Comparison of ENCODE assay signal across 2 cellular contexts in the genomic region with DNA sequence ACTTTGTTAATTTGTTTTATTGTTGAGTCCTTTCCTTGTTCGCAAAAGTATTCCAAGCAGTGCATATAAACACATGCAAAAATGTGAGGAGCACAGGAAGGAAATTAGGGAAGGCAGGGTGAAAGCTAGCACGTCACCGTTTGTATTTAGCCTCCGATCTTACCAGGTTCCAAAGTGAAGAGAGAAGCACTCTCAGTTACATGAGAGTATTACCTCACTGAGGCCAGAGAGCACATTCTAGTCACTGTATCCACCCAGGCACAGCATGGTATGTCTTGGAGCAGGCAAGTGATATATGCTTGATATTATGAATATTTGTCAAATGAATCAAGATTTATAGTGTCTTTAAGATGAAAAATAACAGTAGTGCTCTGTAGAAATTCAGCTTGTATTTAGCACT.
TF ChIP-seq lines count a peak whose summit lies in the region.

No MANE protein-coding gene starts in this region.

TF ChIP-seq in GM23338, 12 proteins besides CTCF, POLR2A, EP300 and RAD21 (continued from another document):
- TF ChIP-seq, protein P1, sequence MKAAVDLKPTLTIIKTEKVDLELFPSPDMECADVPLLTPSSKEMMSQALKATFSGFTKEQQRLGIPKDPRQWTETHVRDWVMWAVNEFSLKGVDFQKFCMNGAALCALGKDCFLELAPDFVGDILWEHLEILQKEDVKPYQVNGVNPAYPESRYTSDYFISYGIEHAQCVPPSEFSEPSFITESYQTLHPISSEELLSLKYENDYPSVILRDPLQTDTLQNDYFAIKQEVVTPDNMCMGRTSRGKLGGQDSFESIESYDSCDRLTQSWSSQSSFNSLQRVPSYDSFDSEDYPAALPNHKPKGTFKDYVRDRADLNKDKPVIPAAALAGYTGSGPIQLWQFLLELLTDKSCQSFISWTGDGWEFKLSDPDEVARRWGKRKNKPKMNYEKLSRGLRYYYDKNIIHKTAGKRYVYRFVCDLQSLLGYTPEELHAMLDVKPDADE (IDR thresholded peaks at IDR 0.05), result no peak
- TF ChIP-seq JUNB (IDR thresholded peaks at IDR 0.05; ENCODE audit: unreplicated experiment) (no peak), EZH2 (IDR thresholded peaks at IDR 0.05; ENCODE audit: low read depth, unreplicated experiment) (no peak), EZH2phosphoT487 (IDR thresholded peaks at IDR 0.05; ENCODE audit: unreplicated experiment) (no peak)
- TF ChIP-seq, protein P2, sequence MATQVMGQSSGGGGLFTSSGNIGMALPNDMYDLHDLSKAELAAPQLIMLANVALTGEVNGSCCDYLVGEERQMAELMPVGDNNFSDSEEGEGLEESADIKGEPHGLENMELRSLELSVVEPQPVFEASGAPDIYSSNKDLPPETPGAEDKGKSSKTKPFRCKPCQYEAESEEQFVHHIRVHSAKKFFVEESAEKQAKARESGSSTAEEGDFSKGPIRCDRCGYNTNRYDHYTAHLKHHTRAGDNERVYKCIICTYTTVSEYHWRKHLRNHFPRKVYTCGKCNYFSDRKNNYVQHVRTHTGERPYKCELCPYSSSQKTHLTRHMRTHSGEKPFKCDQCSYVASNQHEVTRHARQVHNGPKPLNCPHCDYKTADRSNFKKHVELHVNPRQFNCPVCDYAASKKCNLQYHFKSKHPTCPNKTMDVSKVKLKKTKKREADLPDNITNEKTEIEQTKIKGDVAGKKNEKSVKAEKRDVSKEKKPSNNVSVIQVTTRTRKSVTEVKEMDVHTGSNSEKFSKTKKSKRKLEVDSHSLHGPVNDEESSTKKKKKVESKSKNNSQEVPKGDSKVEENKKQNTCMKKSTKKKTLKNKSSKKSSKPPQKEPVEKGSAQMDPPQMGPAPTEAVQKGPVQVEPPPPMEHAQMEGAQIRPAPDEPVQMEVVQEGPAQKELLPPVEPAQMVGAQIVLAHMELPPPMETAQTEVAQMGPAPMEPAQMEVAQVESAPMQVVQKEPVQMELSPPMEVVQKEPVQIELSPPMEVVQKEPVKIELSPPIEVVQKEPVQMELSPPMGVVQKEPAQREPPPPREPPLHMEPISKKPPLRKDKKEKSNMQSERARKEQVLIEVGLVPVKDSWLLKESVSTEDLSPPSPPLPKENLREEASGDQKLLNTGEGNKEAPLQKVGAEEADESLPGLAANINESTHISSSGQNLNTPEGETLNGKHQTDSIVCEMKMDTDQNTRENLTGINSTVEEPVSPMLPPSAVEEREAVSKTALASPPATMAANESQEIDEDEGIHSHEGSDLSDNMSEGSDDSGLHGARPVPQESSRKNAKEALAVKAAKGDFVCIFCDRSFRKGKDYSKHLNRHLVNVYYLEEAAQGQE (IDR thresholded peaks at IDR 0.05; ENCODE audit: unreplicated experiment), result no peak
- TF ChIP-seq, protein P3, sequence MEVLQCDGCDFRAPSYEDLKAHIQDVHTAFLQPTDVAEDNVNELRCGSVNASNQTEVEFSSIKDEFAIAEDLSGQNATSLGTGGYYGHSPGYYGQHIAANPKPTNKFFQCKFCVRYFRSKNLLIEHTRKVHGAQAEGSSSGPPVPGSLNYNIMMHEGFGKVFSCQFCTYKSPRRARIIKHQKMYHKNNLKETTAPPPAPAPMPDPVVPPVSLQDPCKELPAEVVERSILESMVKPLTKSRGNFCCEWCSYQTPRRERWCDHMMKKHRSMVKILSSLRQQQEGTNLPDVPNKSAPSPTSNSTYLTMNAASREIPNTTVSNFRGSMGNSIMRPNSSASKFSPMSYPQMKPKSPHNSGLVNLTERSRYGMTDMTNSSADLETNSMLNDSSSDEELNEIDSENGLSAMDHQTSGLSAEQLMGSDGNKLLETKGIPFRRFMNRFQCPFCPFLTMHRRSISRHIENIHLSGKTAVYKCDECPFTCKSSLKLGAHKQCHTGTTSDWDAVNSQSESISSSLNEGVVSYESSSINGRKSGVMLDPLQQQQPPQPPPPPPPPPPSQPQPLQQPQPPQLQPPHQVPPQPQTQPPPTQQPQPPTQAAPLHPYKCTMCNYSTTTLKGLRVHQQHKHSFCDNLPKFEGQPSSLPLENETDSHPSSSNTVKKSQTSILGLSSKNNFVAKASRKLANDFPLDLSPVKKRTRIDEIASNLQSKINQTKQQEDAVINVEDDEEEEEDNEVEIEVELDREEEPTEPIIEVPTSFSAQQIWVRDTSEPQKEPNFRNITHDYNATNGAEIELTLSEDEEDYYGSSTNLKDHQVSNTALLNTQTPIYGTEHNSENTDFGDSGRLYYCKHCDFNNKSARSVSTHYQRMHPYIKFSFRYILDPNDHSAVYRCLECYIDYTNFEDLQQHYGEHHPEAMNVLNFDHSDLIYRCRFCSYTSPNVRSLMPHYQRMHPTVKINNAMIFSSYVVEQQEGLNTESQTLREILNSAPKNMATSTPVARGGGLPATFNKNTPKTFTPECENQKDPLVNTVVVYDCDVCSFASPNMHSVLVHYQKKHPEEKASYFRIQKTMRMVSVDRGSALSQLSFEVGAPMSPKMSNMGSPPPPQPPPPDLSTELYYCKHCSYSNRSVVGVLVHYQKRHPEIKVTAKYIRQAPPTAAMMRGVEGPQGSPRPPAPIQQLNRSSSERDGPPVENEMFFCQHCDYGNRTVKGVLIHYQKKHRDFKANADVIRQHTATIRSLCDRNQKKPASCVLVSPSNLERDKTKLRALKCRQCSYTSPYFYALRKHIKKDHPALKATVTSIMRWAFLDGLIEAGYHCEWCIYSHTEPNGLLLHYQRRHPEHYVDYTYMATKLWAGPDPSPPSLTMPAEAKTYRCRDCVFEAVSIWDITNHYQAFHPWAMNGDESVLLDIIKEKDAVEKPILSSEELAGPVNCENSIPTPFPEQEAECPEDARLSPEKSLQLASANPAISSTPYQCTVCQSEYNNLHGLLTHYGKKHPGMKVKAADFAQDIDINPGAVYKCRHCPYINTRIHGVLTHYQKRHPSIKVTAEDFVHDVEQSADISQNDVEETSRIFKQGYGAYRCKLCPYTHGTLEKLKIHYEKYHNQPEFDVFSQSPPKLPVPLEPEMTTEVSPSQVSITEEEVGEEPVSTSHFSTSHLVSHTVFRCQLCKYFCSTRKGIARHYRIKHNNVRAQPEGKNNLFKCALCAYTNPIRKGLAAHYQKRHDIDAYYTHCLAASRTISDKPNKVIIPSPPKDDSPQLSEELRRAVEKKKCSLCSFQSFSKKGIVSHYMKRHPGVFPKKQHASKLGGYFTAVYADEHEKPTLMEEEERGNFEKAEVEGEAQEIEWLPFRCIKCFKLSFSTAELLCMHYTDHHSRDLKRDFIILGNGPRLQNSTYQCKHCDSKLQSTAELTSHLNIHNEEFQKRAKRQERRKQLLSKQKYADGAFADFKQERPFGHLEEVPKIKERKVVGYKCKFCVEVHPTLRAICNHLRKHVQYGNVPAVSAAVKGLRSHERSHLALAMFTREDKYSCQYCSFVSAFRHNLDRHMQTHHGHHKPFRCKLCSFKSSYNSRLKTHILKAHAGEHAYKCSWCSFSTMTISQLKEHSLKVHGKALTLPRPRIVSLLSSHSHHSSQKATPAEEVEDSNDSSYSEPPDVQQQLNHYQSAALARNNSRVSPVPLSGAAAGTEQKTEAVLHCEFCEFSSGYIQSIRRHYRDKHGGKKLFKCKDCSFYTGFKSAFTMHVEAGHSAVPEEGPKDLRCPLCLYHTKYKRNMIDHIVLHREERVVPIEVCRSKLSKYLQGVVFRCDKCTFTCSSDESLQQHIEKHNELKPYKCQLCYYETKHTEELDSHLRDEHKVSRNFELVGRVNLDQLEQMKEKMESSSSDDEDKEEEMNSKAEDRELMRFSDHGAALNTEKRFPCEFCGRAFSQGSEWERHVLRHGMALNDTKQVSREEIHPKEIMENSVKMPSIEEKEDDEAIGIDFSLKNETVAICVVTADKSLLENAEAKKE (CRISPR knock-in tag; IDR thresholded peaks at IDR 0.05), result no peak

TF ChIP-seq in WTC11, 78 proteins besides CTCF, POLR2A, EP300 and RAD21:
- TF ChIP-seq, protein P4, sequence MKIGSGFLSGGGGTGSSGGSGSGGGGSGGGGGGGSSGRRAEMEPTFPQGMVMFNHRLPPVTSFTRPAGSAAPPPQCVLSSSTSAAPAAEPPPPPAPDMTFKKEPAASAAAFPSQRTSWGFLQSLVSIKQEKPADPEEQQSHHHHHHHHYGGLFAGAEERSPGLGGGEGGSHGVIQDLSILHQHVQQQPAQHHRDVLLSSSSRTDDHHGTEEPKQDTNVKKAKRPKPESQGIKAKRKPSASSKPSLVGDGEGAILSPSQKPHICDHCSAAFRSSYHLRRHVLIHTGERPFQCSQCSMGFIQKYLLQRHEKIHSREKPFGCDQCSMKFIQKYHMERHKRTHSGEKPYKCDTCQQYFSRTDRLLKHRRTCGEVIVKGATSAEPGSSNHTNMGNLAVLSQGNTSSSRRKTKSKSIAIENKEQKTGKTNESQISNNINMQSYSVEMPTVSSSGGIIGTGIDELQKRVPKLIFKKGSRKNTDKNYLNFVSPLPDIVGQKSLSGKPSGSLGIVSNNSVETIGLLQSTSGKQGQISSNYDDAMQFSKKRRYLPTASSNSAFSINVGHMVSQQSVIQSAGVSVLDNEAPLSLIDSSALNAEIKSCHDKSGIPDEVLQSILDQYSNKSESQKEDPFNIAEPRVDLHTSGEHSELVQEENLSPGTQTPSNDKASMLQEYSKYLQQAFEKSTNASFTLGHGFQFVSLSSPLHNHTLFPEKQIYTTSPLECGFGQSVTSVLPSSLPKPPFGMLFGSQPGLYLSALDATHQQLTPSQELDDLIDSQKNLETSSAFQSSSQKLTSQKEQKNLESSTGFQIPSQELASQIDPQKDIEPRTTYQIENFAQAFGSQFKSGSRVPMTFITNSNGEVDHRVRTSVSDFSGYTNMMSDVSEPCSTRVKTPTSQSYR (CRISPR knock-in tag; IDR thresholded peaks at IDR 0.05), result no peak
- TF ChIP-seq CREB1 (CRISPR knock-in tag; IDR thresholded peaks at IDR 0.05) (no peak), ZNF317 (CRISPR knock-in tag; IDR thresholded peaks at IDR 0.05; ENCODE audit: borderline replicate concordance, low read depth) (no peak), FOXK1 (CRISPR knock-in tag; IDR thresholded peaks at IDR 0.05) (no peak), NFATC4 (CRISPR knock-in tag; IDR thresholded peaks at IDR 0.05) (no peak), MYBL2 (CRISPR knock-in tag; IDR thresholded peaks at IDR 0.05) (no peak)
- TF ChIP-seq, protein P5, sequence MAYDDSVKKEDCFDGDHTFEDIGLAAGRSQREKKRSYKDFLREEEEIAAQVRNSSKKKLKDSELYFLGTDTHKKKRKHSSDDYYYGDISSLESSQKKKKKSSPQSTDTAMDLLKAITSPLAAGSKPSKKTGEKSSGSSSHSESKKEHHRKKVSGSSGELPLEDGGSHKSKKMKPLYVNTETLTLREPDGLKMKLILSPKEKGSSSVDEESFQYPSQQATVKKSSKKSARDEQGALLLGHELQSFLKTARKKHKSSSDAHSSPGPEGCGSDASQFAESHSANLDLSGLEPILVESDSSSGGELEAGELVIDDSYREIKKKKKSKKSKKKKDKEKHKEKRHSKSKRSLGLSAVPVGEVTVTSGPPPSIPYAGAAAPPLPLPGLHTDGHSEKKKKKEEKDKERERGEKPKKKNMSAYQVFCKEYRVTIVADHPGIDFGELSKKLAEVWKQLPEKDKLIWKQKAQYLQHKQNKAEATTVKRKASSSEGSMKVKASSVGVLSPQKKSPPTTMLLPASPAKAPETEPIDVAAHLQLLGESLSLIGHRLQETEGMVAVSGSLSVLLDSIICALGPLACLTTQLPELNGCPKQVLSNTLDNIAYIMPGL (CRISPR knock-in tag; IDR thresholded peaks at IDR 0.05), result no peak
- TF ChIP-seq, protein P6, sequence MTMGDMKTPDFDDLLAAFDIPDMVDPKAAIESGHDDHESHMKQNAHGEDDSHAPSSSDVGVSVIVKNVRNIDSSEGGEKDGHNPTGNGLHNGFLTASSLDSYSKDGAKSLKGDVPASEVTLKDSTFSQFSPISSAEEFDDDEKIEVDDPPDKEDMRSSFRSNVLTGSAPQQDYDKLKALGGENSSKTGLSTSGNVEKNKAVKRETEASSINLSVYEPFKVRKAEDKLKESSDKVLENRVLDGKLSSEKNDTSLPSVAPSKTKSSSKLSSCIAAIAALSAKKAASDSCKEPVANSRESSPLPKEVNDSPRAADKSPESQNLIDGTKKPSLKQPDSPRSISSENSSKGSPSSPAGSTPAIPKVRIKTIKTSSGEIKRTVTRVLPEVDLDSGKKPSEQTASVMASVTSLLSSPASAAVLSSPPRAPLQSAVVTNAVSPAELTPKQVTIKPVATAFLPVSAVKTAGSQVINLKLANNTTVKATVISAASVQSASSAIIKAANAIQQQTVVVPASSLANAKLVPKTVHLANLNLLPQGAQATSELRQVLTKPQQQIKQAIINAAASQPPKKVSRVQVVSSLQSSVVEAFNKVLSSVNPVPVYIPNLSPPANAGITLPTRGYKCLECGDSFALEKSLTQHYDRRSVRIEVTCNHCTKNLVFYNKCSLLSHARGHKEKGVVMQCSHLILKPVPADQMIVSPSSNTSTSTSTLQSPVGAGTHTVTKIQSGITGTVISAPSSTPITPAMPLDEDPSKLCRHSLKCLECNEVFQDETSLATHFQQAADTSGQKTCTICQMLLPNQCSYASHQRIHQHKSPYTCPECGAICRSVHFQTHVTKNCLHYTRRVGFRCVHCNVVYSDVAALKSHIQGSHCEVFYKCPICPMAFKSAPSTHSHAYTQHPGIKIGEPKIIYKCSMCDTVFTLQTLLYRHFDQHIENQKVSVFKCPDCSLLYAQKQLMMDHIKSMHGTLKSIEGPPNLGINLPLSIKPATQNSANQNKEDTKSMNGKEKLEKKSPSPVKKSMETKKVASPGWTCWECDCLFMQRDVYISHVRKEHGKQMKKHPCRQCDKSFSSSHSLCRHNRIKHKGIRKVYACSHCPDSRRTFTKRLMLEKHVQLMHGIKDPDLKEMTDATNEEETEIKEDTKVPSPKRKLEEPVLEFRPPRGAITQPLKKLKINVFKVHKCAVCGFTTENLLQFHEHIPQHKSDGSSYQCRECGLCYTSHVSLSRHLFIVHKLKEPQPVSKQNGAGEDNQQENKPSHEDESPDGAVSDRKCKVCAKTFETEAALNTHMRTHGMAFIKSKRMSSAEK (CRISPR knock-in tag; IDR thresholded peaks at IDR 0.05; ENCODE audit: borderline replicate concordance), result no peak
- TF ChIP-seq, protein P7, sequence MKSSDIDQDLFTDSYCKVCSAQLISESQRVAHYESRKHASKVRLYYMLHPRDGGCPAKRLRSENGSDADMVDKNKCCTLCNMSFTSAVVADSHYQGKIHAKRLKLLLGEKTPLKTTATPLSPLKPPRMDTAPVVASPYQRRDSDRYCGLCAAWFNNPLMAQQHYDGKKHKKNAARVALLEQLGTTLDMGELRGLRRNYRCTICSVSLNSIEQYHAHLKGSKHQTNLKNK (CRISPR knock-in tag; IDR thresholded peaks at IDR 0.05), result no peak
- TF ChIP-seq, protein P8, sequence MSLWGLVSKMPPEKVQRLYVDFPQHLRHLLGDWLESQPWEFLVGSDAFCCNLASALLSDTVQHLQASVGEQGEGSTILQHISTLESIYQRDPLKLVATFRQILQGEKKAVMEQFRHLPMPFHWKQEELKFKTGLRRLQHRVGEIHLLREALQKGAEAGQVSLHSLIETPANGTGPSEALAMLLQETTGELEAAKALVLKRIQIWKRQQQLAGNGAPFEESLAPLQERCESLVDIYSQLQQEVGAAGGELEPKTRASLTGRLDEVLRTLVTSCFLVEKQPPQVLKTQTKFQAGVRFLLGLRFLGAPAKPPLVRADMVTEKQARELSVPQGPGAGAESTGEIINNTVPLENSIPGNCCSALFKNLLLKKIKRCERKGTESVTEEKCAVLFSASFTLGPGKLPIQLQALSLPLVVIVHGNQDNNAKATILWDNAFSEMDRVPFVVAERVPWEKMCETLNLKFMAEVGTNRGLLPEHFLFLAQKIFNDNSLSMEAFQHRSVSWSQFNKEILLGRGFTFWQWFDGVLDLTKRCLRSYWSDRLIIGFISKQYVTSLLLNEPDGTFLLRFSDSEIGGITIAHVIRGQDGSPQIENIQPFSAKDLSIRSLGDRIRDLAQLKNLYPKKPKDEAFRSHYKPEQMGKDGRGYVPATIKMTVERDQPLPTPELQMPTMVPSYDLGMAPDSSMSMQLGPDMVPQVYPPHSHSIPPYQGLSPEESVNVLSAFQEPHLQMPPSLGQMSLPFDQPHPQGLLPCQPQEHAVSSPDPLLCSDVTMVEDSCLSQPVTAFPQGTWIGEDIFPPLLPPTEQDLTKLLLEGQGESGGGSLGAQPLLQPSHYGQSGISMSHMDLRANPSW (CRISPR knock-in tag; conservative IDR thresholded peaks at IDR 0.05; ENCODE audit: low read depth), result no peak
